In the genomic region with DNA sequence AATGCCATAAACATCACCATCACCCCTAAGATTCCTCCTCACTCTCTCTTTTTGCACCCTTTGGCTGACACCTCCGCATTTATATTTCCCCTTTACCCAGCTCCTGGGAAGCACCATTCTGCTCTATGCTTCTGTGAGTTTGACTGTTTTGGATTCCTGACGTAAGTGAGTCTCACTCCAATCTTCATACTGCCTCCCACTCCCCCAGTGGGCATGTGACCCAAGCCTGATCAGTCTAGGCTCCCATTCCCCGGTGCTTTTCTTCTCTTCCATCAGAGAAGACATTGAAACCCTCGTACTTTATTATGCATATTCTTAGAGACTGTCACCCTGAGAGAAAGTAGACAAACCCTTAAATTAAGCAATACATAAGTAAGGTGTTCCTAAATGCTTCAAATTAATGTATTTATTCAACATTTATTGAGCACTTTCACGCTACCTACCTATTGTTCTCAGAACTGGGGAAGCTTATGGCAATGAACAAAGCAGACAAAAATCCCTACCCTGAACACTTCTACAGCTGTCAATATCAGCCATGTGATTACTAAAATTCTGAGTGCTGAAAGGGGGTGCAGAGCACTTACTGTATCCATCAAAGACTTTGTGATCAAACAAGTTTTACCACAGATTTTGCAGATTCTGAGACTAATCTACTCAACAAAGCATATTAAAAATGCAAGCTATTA, we compare ENCODE assay signal across 12 cellular contexts.
"Had no signal": no experiment of that assay in that cellular context is flagged by ENCODE, and none has a peak within 500 bp of the region (broad histone marks: within the 10 kb centered on the region; RNA-seq: fewer than 3 reads in every experiment).

No MANE protein-coding gene starts in this region.

- H3K9me3 ChIP-seq: adrenal gland, colonic mucosa, ovary, stomach, thoracic aorta had no signal

- H3K4me2 ChIP-seq: hepatocyte, neural progenitor cell had no signal

- H3K36me3 Mint-ChIP-seq: neural progenitor cell had no signal

- H3K4me3 ChIP-seq: adrenal gland, colonic mucosa, hepatocyte, neural progenitor cell, ovary, stomach, thoracic aorta had no signal

- H3K27ac Mint-ChIP-seq: neural progenitor cell had no signal

- DNase-seq: activated CD4-positive, alpha-beta T cell treated with anti-CD3 and anti-CD28 coated beads, Interleukin-2, amount 50 U/mL, for 1 hour; activated CD4-positive, CD25-positive, alpha-beta regulatory T cell; activated naive CD4-positive, alpha-beta T cell treated with anti-CD3 and anti-CD28 coated beads, Interleukin-2, amount 50 U/mL, for 16 hours; adrenal gland; colonic mucosa; effector CD4-positive, alpha-beta T cell; ovary; stimulated activated CD4-positive, alpha-beta T cell treated with anti-CD3 and anti-CD28 coated beads, Interleukin-4, amount 100 ng/mL, for 1 hour; stomach had no signal

- H3K4me1 ChIP-seq: colonic mucosa had no signal

- H3K36me3 ChIP-seq: adrenal gland, colonic mucosa, neural progenitor cell, ovary, stomach, thoracic aorta had no signal

- H3K27me3 ChIP-seq: colonic mucosa, hepatocyte, neural progenitor cell, ovary, stomach had no signal

- H3K27ac ChIP-seq: adrenal gland, colonic mucosa, hepatocyte, neural progenitor cell, ovary, stomach, thoracic aorta had no signal

- H2AFZ ChIP-seq: hepatocyte, neural progenitor cell had no signal

- H3K79me2 ChIP-seq: hepatocyte had no signal

- H3K9me3 Mint-ChIP-seq: neural progenitor cell had no signal

- H3K9ac ChIP-seq: neural progenitor cell had no signal

- H3K4me3 Mint-ChIP-seq: neural progenitor cell had no signal
